29 cellular contexts compared by ENCODE assay signal in the genomic region with DNA sequence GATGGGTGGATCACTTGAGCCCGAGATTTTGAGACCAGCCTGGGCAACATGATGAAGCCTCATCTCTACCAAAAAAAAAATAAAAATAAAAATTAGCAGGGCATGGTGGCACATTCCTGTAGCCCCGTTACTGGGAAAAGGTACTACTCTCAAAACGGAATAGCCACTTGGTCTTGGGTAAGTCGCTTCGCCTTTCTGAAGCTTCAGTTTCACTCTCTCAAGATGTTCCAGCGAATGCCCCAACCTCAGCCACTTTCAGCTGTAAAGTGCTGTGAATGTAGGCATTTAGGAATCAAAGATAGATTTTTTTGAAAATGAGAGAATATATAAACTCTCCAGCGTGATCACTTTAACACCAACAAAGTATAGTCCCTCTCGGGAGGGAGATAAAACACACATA.
"Had no signal": no experiment of that assay in that cellular context is flagged by ENCODE, and none has a peak within 500 bp of the region (broad histone marks: within the 10 kb centered on the region; RNA-seq: fewer than 3 reads in every experiment).

No MANE protein-coding gene starts in this region.

- H3K4me1 ChIP-seq: ascending aorta, breast epithelium, colonic mucosa, esophagus squamous epithelium, gastroesophageal sphincter had no signal

- ATAC-seq: activated naive CD4-positive, alpha-beta T cell treated with anti-CD3 and anti-CD28 coated beads, Interleukin-2, amount 50 U/mL, for 72 hours; activated T-cell treated with anti-CD3 and anti-CD28 coated beads, Interleukin-2, amount 50 U/mL, for 72 hours; gastroesophageal sphincter had no signal

- FAIRE-seq: endometrium, endothelial cell of umbilical vein had no signal

- DNase-seq: activated CD4-positive, alpha-beta memory T cell treated with anti-CD3 and anti-CD28 coated beads, Interleukin-2, amount 10 ng/mL, durations not matched to agents 7 days and 5 days; activated CD4-positive, alpha-beta T cell treated with anti-CD3 and anti-CD28 coated beads for 1 hour; activated CD4-positive, alpha-beta T cell treated with anti-CD3 and anti-CD28 coated beads for 4 hours; activated CD4-positive, alpha-beta T cell treated with anti-CD3 and anti-CD28 coated beads, Interleukin-2, amount 10 ng/mL, durations not matched to agents 7 days and 5 days; activated CD4-positive, alpha-beta T cell treated with anti-CD3 and anti-CD28 coated beads, Interleukin-2, amount 50 U/mL, for 4 hours; activated CD4-positive, CD25-positive, alpha-beta regulatory T cell; activated CD8-positive, alpha-beta memory T cell treated with anti-CD3 and anti-CD28 coated beads, Interleukin-2, amount 50 U/mL, for 48 hours; activated gamma-delta T cell; activated naive CD4-positive, alpha-beta T cell; activated naive CD4-positive, alpha-beta T cell treated with anti-CD3 and anti-CD28 coated beads, Interleukin-2, amount 10 ng/mL, durations not matched to agents 7 days and 5 days; activated naive CD8-positive, alpha-beta T cell treated with anti-CD3 and anti-CD28 coated beads, Interleukin-2, amount 10 ng/mL, durations not matched to agents 7 days and 5 days; activated T-cell treated with anti-CD3 and anti-CD28 coated beads for 4 hours; activated T-cell treated with anti-CD3 and anti-CD28 coated beads, Interleukin-2, amount 50 U/mL, for 24 hours; activated T-cell treated with anti-CD3 and anti-CD28 coated beads, Interleukin-2, amount 50 U/mL, for 72 hours; central memory CD4-positive, alpha-beta T cell; cerebellar nuclear complex; colonic mucosa; effector CD8-positive, alpha-beta T cell; esophagus squamous epithelium; foreskin melanocyte; T-helper 2 cell had no signal

- H3K9me3 ChIP-seq: ascending aorta, breast epithelium, colonic mucosa, esophagus squamous epithelium, gastroesophageal sphincter had no signal

- H3K4me3 ChIP-seq: ascending aorta, breast epithelium, cardiac muscle cell, colonic mucosa, esophagus squamous epithelium, gastroesophageal sphincter had no signal

- H3K36me3 ChIP-seq: ascending aorta, breast epithelium, cardiac muscle cell, colonic mucosa, esophagus squamous epithelium, gastroesophageal sphincter had no signal

- H3K27ac ChIP-seq: ascending aorta, breast epithelium, cardiac muscle cell, colonic mucosa, epithelial cell of prostate, esophagus squamous epithelium, gastroesophageal sphincter had no signal

- H3K27me3 ChIP-seq: ascending aorta, breast epithelium, cardiac muscle cell, colonic mucosa, esophagus squamous epithelium, gastroesophageal sphincter had no signal
